34 cellular contexts compared by ENCODE assay signal in the genomic region with DNA sequence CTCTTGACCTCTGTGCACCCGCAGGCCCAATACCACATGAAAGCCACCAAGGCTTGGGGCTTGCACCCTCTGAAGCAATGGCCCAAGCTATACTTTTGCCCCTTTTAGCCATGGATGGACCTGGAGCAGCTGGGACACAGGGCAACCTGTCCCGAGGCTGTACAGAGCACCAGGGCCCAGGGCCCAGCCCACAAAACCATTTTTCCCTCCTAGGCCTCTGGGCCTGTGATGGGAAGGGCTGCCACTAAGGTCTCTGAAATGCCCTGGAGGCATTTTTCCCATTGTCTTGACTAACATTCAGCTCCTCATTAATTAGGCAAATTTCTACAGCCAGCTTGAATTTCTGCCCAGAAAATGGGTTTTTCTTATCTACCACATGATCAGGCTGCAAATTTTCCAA.
"Had no signal": no experiment of that assay in that cellular context is flagged by ENCODE, and none has a peak within 500 bp of the region (broad histone marks: within the 10 kb centered on the region; RNA-seq: fewer than 3 reads in every experiment).

No MANE protein-coding gene starts in this region.

- DNase-seq: Karpas-422, Kasumi-1, MG63, MM.1S, MV-4-11, NCI-H1048, NCI-H1092, NCI-H1105, NCI-H1105 treated with DMSO at 0.1 percent for 48 hours, NCI-H1417, NCI-H1417 treated with DMSO at 0.1 percent for 48 hours, NCI-H1436, NCI-H1436 treated with DMSO at 0.1 percent for 48 hours, NCI-H146, NCI-H1694, NCI-H1694 treated with DMSO at 0.1 percent for 48 hours, NCI-H187, NCI-H187 treated with DMSO at 0.1 percent for 48 hours, NCI-H1930, NCI-H2029, NCI-H2029 treated with DMSO at 0.1 percent for 48 hours, NCI-H2081, NCI-H2081 treated with DMSO at 0.1 percent for 48 hours, NCI-H2107, NCI-H2171, NCI-H2171 treated with DMSO at 0.1 percent for 48 hours, NCI-H2227 treated with DMSO at 0.1 percent for 48 hours, NCI-H226, NCI-H345, NCI-H446, NCI-H446 treated with DMSO at 0.1 percent for 48 hours, NCI-H510A, NCI-H510A treated with DMSO at 0.1 percent for 48 hours, NCI-H524 had no signal

- H3K4me3 ChIP-seq: MG63 had no signal

- H3K36me3 ChIP-seq: MG63 had no signal

- H3K27me3 ChIP-seq: MG63 had no signal

- H3K9me3 ChIP-seq: MG63 had no signal
